ENCODE assay signal across 1 cellular context in genomic region chr22:39489094-39490068, GRCh38.
TF ChIP-seq lines count a peak whose summit lies in the region.

No MANE protein-coding gene starts in this region.

TF ChIP-seq in K562, 482 proteins besides CTCF, POLR2A, EP300 and RAD21 (continues in another document):
- no peak for TF ChIP-seq ZNF717 (CRISPR knock-in tag; IDR thresholded peaks at IDR 0.05)
- no peak for TF ChIP-seq ZNF232 (CRISPR knock-in tag; IDR thresholded peaks at IDR 0.05)
- TF ChIP-seq RBM34 (IDR thresholded peaks at IDR 0.05; ENCODE audit: borderline replicate concordance, insufficient read depth, low read length): no peak
- TF ChIP-seq KLF1 (tag; IDR thresholded peaks at IDR 0.05): no peak
- no peak for TF ChIP-seq ZBTB8A (IDR thresholded peaks at IDR 0.05; ENCODE audit: partially characterized antibody)
- TF ChIP-seq BDP1 (IDR thresholded peaks at IDR 0.05; ENCODE audit: insufficient read depth, insufficient read length): no peak
- no peak for TF ChIP-seq ZBTB5 (IDR thresholded peaks at IDR 0.05)
- TF ChIP-seq NR2C1 (IDR thresholded peaks at IDR 0.05): no peak
- no peak for TF ChIP-seq NR2C1 (tag; IDR thresholded peaks at IDR 0.05)
- TF ChIP-seq LEF1 (IDR thresholded peaks at IDR 0.05): no peak
- no peak for TF ChIP-seq ARID1B (IDR thresholded peaks at IDR 0.05)
- TF ChIP-seq ZNF3 (CRISPR knock-in tag; IDR thresholded peaks at IDR 0.05): no peak
- no peak for TF ChIP-seq ZNF696 (CRISPR knock-in tag; conservative IDR thresholded peaks at IDR 0.05)
- TF ChIP-seq PTTG1 (tag; IDR thresholded peaks at IDR 0.05; ENCODE audit: low read depth): no peak
- TF ChIP-seq GATA2 (CRISPR knock-in tag; IDR thresholded peaks at IDR 0.05): peak; percentile 3; the same call in 1 of the 2 replicates
- no peak for TF ChIP-seq GATAD2B (IDR thresholded peaks at IDR 0.05; ENCODE audit: borderline replicate concordance)
- TF ChIP-seq EHMT2 (IDR thresholded peaks at IDR 0.05): no peak
- no peak for TF ChIP-seq RBM17 (IDR thresholded peaks at IDR 0.05; ENCODE audit: borderline replicate concordance, low read depth, low read length)
- no peak for TF ChIP-seq ZNF561 (CRISPR knock-in tag; conservative IDR thresholded peaks at IDR 0.05)
- TF ChIP-seq KAT2B (IDR thresholded peaks at IDR 0.05; ENCODE audit: low read depth, low read length): no peak
- TF ChIP-seq ZNF444 (CRISPR knock-in tag; IDR thresholded peaks at IDR 0.05): no peak
- no peak for TF ChIP-seq PTRF (tag; IDR thresholded peaks at IDR 0.05)
- TF ChIP-seq MXD1 (CRISPR knock-in tag; IDR thresholded peaks at IDR 0.05; ENCODE audit: borderline replicate concordance, poor library complexity, severe bottlenecking): no peak
- TF ChIP-seq ZNF280A (IDR thresholded peaks at IDR 0.05; ENCODE audit: low read depth, partially characterized antibody): no peak
- no peak for TF ChIP-seq SP2 (IDR thresholded peaks at IDR 0.05; ENCODE audit: extremely low read depth, low read depth, low read length, poor library complexity, severe bottlenecking)
- TF ChIP-seq SMARCA4 (IDR thresholded peaks at IDR 0.05): 0 out of 2 replicates have a peak, but pooled peaks have one; percentile 1
- TF ChIP-seq, protein P1, sequence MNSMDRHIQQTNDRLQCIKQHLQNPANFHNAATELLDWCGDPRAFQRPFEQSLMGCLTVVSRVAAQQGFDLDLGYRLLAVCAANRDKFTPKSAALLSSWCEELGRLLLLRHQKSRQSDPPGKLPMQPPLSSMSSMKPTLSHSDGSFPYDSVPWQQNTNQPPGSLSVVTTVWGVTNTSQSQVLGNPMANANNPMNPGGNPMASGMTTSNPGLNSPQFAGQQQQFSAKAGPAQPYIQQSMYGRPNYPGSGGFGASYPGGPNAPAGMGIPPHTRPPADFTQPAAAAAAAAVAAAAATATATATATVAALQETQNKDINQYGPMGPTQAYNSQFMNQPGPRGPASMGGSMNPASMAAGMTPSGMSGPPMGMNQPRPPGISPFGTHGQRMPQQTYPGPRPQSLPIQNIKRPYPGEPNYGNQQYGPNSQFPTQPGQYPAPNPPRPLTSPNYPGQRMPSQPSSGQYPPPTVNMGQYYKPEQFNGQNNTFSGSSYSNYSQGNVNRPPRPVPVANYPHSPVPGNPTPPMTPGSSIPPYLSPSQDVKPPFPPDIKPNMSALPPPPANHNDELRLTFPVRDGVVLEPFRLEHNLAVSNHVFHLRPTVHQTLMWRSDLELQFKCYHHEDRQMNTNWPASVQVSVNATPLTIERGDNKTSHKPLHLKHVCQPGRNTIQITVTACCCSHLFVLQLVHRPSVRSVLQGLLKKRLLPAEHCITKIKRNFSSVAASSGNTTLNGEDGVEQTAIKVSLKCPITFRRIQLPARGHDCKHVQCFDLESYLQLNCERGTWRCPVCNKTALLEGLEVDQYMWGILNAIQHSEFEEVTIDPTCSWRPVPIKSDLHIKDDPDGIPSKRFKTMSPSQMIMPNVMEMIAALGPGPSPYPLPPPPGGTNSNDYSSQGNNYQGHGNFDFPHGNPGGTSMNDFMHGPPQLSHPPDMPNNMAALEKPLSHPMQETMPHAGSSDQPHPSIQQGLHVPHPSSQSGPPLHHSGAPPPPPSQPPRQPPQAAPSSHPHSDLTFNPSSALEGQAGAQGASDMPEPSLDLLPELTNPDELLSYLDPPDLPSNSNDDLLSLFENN (IDR thresholded peaks at IDR 0.05; ENCODE audit: low read depth in 2 of 2, low read length in 2 of 2): no peak
- no peak for TF ChIP-seq ADNP (tag; IDR thresholded peaks at IDR 0.05)
- TF ChIP-seq NFIC (IDR thresholded peaks at IDR 0.05): peak; percentile 79
- TF ChIP-seq TFAP4 (CRISPR knock-in tag; IDR thresholded peaks at IDR 0.05; ENCODE audit: borderline replicate concordance): no peak
- no peak for TF ChIP-seq ZNF778 (CRISPR knock-in tag; IDR thresholded peaks at IDR 0.05)
- no peak for TF ChIP-seq RBM25 (IDR thresholded peaks at IDR 0.05; ENCODE audit: low read depth, low read length, severe bottlenecking)
- TF ChIP-seq ATF1 (CRISPR knock-in tag; IDR thresholded peaks at IDR 0.05): no peak
- TF ChIP-seq ATF1 (tag; IDR thresholded peaks at IDR 0.05): no peak
- no peak for TF ChIP-seq ZNF699 (CRISPR knock-in tag; IDR thresholded peaks at IDR 0.05; ENCODE audit: insufficient replicate concordance)
- TF ChIP-seq ILK (tag; IDR thresholded peaks at IDR 0.05; ENCODE audit: borderline replicate concordance, low read depth): no peak
- no peak for TF ChIP-seq CREB1 (IDR thresholded peaks at IDR 0.05)
- no peak for TF ChIP-seq CREB1 (CRISPR knock-in tag; IDR thresholded peaks at IDR 0.05)
- no peak for TF ChIP-seq RBM14 (IDR thresholded peaks at IDR 0.05; ENCODE audit: borderline replicate concordance, insufficient read depth, low read depth, low read length)
- TF ChIP-seq NFIX (CRISPR knock-in tag; IDR thresholded peaks at IDR 0.05; ENCODE audit: low read depth): no peak
- peak; percentile 39; the same call in 1 of the 2 replicates for TF ChIP-seq MAX (CRISPR knock-in tag; IDR thresholded peaks at IDR 0.05)
- TF ChIP-seq ZNF785 (CRISPR knock-in tag; IDR thresholded peaks at IDR 0.05): no peak
- no peak for TF ChIP-seq ZC3H8 (IDR thresholded peaks at IDR 0.05)
- no peak for TF ChIP-seq ZNF277 (CRISPR knock-in tag; IDR thresholded peaks at IDR 0.05; ENCODE audit: borderline replicate concordance)
- peak; percentile 56; the same call in 1 of the 2 replicates for TF ChIP-seq SPI1 (IDR thresholded peaks at IDR 0.05; ENCODE audit: borderline replicate concordance, low read depth, low read length)
- no peak for TF ChIP-seq CTBP1 (IDR thresholded peaks at IDR 0.05; ENCODE audit: borderline replicate concordance)
- TF ChIP-seq IRF2 (CRISPR knock-in tag; IDR thresholded peaks at IDR 0.05): no peak
- TF ChIP-seq PURB (CRISPR knock-in tag; IDR thresholded peaks at IDR 0.05; ENCODE audit: low read depth): no peak
- 0 out of 2 replicates have a peak, but pooled peaks have one; percentile 67 for TF ChIP-seq ZNF764 (CRISPR knock-in tag; IDR thresholded peaks at IDR 0.05; ENCODE audit: low read depth)
- TF ChIP-seq ETV1 (tag; conservative IDR thresholded peaks at IDR 0.05; ENCODE audit: low read depth): no peak
- no peak for TF ChIP-seq FIP1L1 (IDR thresholded peaks at IDR 0.05; ENCODE audit: low read depth, low read length, poor library complexity, severe bottlenecking)
- peak; percentile 44; the same call in 1 of the 2 replicates for TF ChIP-seq CREM (IDR thresholded peaks at IDR 0.05; ENCODE audit: low read depth)
- no peak for TF ChIP-seq MBD2 (IDR thresholded peaks at IDR 0.05; ENCODE audit: borderline replicate concordance, low read depth)
- no peak for TF ChIP-seq CGGBP1 (CRISPR knock-in tag; IDR thresholded peaks at IDR 0.05)
- TF ChIP-seq CHD2 (IDR thresholded peaks at IDR 0.05; ENCODE audit: low read depth, low read length): no peak
- TF ChIP-seq ZNF79 (CRISPR knock-in tag; IDR thresholded peaks at IDR 0.05; ENCODE audit: low read depth): no peak
- no peak for TF ChIP-seq ZNF23 (CRISPR knock-in tag; IDR thresholded peaks at IDR 0.05)
- no peak for TF ChIP-seq SREBF2 (CRISPR knock-in tag; IDR thresholded peaks at IDR 0.05)
- TF ChIP-seq CBFB (CRISPR knock-in tag; IDR thresholded peaks at IDR 0.05): 0 out of 2 replicates have a peak, but pooled peaks have one; percentile 55
- TF ChIP-seq ARID4B (CRISPR knock-in tag; IDR thresholded peaks at IDR 0.05): 0 out of 2 replicates have a peak, but pooled peaks have one; percentile 39
- TF ChIP-seq ZNF830 (CRISPR knock-in tag; IDR thresholded peaks at IDR 0.05): no peak
- peak; percentile 5 for TF ChIP-seq HMGN3 (IDR thresholded peaks at IDR 0.05; ENCODE audit: borderline replicate concordance, extremely low read depth, insufficient read length, low read depth, low read length)
- no peak for TF ChIP-seq CC2D1A (IDR thresholded peaks at IDR 0.05)
- no peak for TF ChIP-seq BACH1 (tag; IDR thresholded peaks at IDR 0.05)
- TF ChIP-seq HDAC2 (IDR thresholded peaks at IDR 0.05): no peak
- no peak for TF ChIP-seq RBFOX2 (IDR thresholded peaks at IDR 0.05; ENCODE audit: low read depth, low read length)
- no peak for TF ChIP-seq SOX6 (IDR thresholded peaks at IDR 0.05)
- TF ChIP-seq ZNF253 (CRISPR knock-in tag; conservative IDR thresholded peaks at IDR 0.05): no peak
